ENCODE assay signal across 1 cellular context in the genomic region with DNA sequence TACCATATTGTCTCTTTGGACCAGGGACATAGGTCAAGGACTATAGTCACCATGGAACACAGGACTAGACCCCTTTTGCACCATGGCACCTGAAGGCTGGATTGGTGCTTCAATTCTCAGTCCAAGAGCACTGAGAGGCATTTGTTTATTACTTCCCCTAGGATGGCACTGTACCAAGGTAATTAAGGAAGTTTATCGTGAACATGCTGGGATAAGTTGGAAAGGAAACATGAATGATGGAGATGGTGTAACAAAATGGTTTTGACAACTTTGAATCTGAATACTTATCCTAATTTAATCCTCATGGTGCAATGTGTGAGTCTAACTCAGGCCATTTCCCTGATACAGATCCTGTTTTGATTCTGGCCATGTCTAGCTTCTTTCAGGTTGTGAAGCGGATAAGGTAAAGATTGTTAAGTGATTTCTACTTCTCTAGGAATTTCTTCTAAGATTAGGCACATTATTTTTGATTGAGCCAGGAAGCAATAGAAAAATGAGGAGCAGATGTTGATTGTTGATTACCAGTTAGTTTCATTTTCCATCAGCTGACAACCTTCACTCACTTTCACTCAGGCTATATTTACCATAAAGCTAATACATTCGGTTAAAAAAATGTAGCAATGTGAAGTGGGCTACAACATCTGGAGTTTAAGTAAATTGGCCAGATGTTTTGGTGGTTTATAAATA.
TF ChIP-seq lines count a peak whose summit lies in the region.

No MANE protein-coding gene starts in this region.

TF ChIP-seq in H1, 55 proteins besides CTCF, POLR2A, EP300 and RAD21:
- TF ChIP-seq KDM4A (IDR thresholded peaks at IDR 0.05; ENCODE audit: low read depth, low read length, severe bottlenecking) (no peak), JUND (IDR thresholded peaks at IDR 0.05; ENCODE audit: low read length) (no peak), SP2 (IDR thresholded peaks at IDR 0.05; ENCODE audit: low read length) (no peak), EGR1 (IDR thresholded peaks at IDR 0.05; ENCODE audit: borderline replicate concordance, low read depth, low read length) (no peak), RNF2 (IDR thresholded peaks at IDR 0.05; ENCODE audit: borderline replicate concordance, low read depth, low read length, missing control alignments, poor library complexity, severe bottlenecking) (no peak), GTF2F1 (IDR thresholded peaks at IDR 0.05; ENCODE audit: borderline replicate concordance, low read depth, low read length) (no peak), SRF (IDR thresholded peaks at IDR 0.05; ENCODE audit: low read depth, low read length) (no peak), YY1 (IDR thresholded peaks at IDR 0.05; ENCODE audit: low read depth, low read length) (no peak), CEBPB (IDR thresholded peaks at IDR 0.05; ENCODE audit: low read depth, low read length) (no peak)
